29 cellular contexts compared by ENCODE assay signal in genomic region chr11:117075186-117075585, GRCh38. TPM values are rescaled to one million over a fixed set of nuclear protein-coding genes. Genes with fewer than 3 reads are reported as not detected.
DNase-seq lines count a peak whose midpoint lies in the region; ATAC-seq and TF ChIP-seq lines count a peak whose summit lies in the region.
"Had no signal": no experiment of that assay in that cellular context is flagged by ENCODE, and none has a peak within 500 bp of the region (broad histone marks: within the 10 kb centered on the region; RNA-seq: fewer than 3 reads in every experiment).

No MANE protein-coding gene starts in this region.

- ATAC-seq in SK-N-SH treated with all-trans-retinoic acid at 6 μM for 48 hours = no peak
- no peak for ATAC-seq in stimulated activated naive B cell treated with anti-CD40 and anti-IgM and Interleukin-4, amounts not matched to agents 10 μg/mL and 1 μg/mL and 100 μg/mL, for 72 hours (replicated peaks)
- ATAC-seq in activated CD8-positive, alpha-beta T cell treated with anti-CD3 and anti-CD28 coated beads for 36 hours = no peak
- ATAC-seq: gastroesophageal sphincter; GM23338; left lobe of liver; stimulated activated memory B cell treated with anti-CD40 and anti-IgM and Interleukin-4, amounts not matched to agents 10 μg/mL and 1 μg/mL and 100 μg/mL, for 72 hours had no signal

- H3K4me1 ChIP-seq in Caco-2 = peaks cover 67% of the 10 kb centered on the region

- intact Hi-C loops in Caco-2 (cut with micrococcal nuclease; ENCODE audit: unreplicated experiment) = no loop called here
- intact Hi-C loops in activated CD8-positive, alpha-beta T cell treated with anti-CD3 and anti-CD28 coated beads for 36 hours (cut with micrococcal nuclease) = no loop called here

- H3K4me1 Mint-ChIP-seq in Caco-2 (ENCODE audit: low read depth, unreplicated experiment) = peaks cover 45% of the 10 kb centered on the region
- H3K4me1 Mint-ChIP-seq in stimulated activated naive B cell treated with anti-CD40 and anti-IgM and Interleukin-4, amounts not matched to agents 10 μg/mL and 1 μg/mL and 100 μg/mL, for 72 hours = peaks cover 30 to 65% of the 10 kb centered on the region in 2 donors
- peaks cover 56% of the 10 kb centered on the region for H3K4me1 Mint-ChIP-seq in activated CD8-positive, alpha-beta T cell treated with anti-CD3 and anti-CD28 coated beads for 36 hours (ENCODE audit: low read depth)

- H3K9me3 Mint-ChIP-seq in Caco-2 (ENCODE audit: unreplicated experiment) = no peaks in the 10 kb centered on the region
- H3K9me3 Mint-ChIP-seq in stimulated activated naive B cell treated with anti-CD40 and anti-IgM and Interleukin-4, amounts not matched to agents 10 μg/mL and 1 μg/mL and 100 μg/mL, for 72 hours = no peaks in the 10 kb centered on the region
- no peaks in the 10 kb centered on the region for H3K9me3 Mint-ChIP-seq in activated CD8-positive, alpha-beta T cell treated with anti-CD3 and anti-CD28 coated beads for 36 hours
- H3K9me3 Mint-ChIP-seq: activated naive CD4-positive, alpha-beta T cell treated with anti-CD3 and anti-CD28 coated beads, Interleukin-2, amount 50 U/mL, for 24 hours; GM23338; immature natural killer cell; stimulated activated memory B cell treated with anti-CD40 and anti-IgM and Interleukin-4, amounts not matched to agents 10 μg/mL and 1 μg/mL and 100 μg/mL, for 72 hours had no signal

- POLR2A ChIA-PET in Caco-2 (lab: Charles Lee) = interaction anchor here (0.6 kb wide), 1 partner anchor 22 kb away, joined by 4 read pairs; no protein-coding TSS in a partner anchor
- POLR2A ChIA-PET in activated CD8-positive, alpha-beta T cell treated with anti-CD3 and anti-CD28 coated beads for 36 hours (lab: Charles Lee) = interaction anchor here (0.5 to 3.0 kb wide), 3 partner anchors 11 to 149 kb away, joined by 3 to 16 read pairs (median 9); no protein-coding TSS in a partner anchor

- H3K27me3 Mint-ChIP-seq in Caco-2 (ENCODE audit: insufficient read depth, unreplicated experiment) = no peaks in the 10 kb centered on the region
- no peaks in the 10 kb centered on the region for H3K27me3 Mint-ChIP-seq in stimulated activated naive B cell treated with anti-CD40 and anti-IgM and Interleukin-4, amounts not matched to agents 10 μg/mL and 1 μg/mL and 100 μg/mL, for 72 hours
- H3K27me3 Mint-ChIP-seq in activated CD8-positive, alpha-beta T cell treated with anti-CD3 and anti-CD28 coated beads for 36 hours = no peaks in the 10 kb centered on the region
- H3K27me3 Mint-ChIP-seq: activated naive CD4-positive, alpha-beta T cell treated with anti-CD3 and anti-CD28 coated beads, Interleukin-2, amount 50 U/mL, for 24 hours; stimulated activated memory B cell treated with anti-CD40 and anti-IgM and Interleukin-4, amounts not matched to agents 10 μg/mL and 1 μg/mL and 100 μg/mL, for 72 hours had no signal

- no peaks in the 10 kb centered on the region for H3K27me3 ChIP-seq in Caco-2 (replicated peaks; ENCODE audit: control insufficient read depth, insufficient read depth, low read length)
- H3K27me3 ChIP-seq: cardiac muscle cell, gastroesophageal sphincter, sigmoid colon, testis, uterus had no signal

- DNase-seq in Caco-2 (no peak), HT1080 (ENCODE audit: low read depth) (peak; percentile 52), amniotic epithelial cell (ENCODE audit: low read depth) (peak; percentile 13), kidney tubule cell (ENCODE audit: low spot score) (peak; percentile 77), H4 (ENCODE audit: low spot score) (no peak)
- DNase-seq in stimulated activated naive B cell treated with anti-CD40 and anti-IgM and Interleukin-4, amounts not matched to agents 10 μg/mL and 1 μg/mL and 100 μg/mL, for 72 hours = no peak
- no peak for DNase-seq in activated CD8-positive, alpha-beta T cell treated with anti-CD3 and anti-CD28 coated beads for 36 hours
- DNase-seq: activated CD4-positive, CD25-positive, alpha-beta regulatory T cell; anterior cingulate cortex; cortex of kidney; hypothalamus; immature natural killer cell; NCI-H1436 treated with DMSO at 0.1 percent for 48 hours; NCI-H446; NCI-H82; nucleus accumbens; sigmoid colon; stimulated activated CD4-positive, alpha-beta T cell treated with anti-CD3 and anti-CD28 coated beads, Interleukin-4, amount 100 ng/mL, for 24 hours; T1000; testis; uterus had no signal

- H3K36me3 ChIP-seq in Caco-2 (ENCODE audit: control insufficient read depth, insufficient read depth, low read length) = no peaks in the 10 kb centered on the region
- H3K36me3 ChIP-seq: cardiac muscle cell, gastroesophageal sphincter, prostate gland, sigmoid colon, uterus had no signal

- no peaks in the 10 kb centered on the region for H3K9me3 ChIP-seq in Caco-2
- H3K9me3 ChIP-seq: gastroesophageal sphincter, prostate gland, sigmoid colon, testis, uterus had no signal

- peak overlapping the region; percentile 9 for H3K27ac Mint-ChIP-seq in Caco-2 (ENCODE audit: unreplicated experiment)
- H3K27ac Mint-ChIP-seq in stimulated activated naive B cell treated with anti-CD40 and anti-IgM and Interleukin-4, amounts not matched to agents 10 μg/mL and 1 μg/mL and 100 μg/mL, for 72 hours = no peak overlapping the region
- no peak overlapping the region for H3K27ac Mint-ChIP-seq in activated CD8-positive, alpha-beta T cell treated with anti-CD3 and anti-CD28 coated beads for 36 hours
- H3K27ac Mint-ChIP-seq: activated naive CD4-positive, alpha-beta T cell treated with anti-CD3 and anti-CD28 coated beads, Interleukin-2, amount 50 U/mL, for 24 hours; GM23338; stimulated activated memory B cell treated with anti-CD40 and anti-IgM and Interleukin-4, amounts not matched to agents 10 μg/mL and 1 μg/mL and 100 μg/mL, for 72 hours had no signal

- CTCF ChIA-PET in Caco-2 (lab: Charles Lee) = no interaction called here
- CTCF ChIA-PET in activated CD8-positive, alpha-beta T cell treated with anti-CD3 and anti-CD28 coated beads for 36 hours (lab: Charles Lee) = interaction anchor here (1.1 to 3.0 kb wide), 3 partner anchors 23 to 195 kb away, joined by 3 to 9 read pairs (median 5); no protein-coding TSS in a partner anchor

- BruUV-seq in Caco-2 (replicated peaks; lab: Mats Ljungman, UMichigan) = no TSS peak

- H3K4me3 ChIP-seq in Caco-2 (ENCODE audit: low read depth, low read length) = no peak overlapping the region
- H3K4me3 ChIP-seq: cardiac muscle cell, gastroesophageal sphincter, GM23338, prostate gland, sigmoid colon, testis, uterus had no signal

- no peak overlapping the region for H3K4me3 Mint-ChIP-seq in Caco-2 (ENCODE audit: unreplicated experiment)
- no peak overlapping the region for H3K4me3 Mint-ChIP-seq in stimulated activated naive B cell treated with anti-CD40 and anti-IgM and Interleukin-4, amounts not matched to agents 10 μg/mL and 1 μg/mL and 100 μg/mL, for 72 hours
- H3K4me3 Mint-ChIP-seq in activated CD8-positive, alpha-beta T cell treated with anti-CD3 and anti-CD28 coated beads for 36 hours = no peak overlapping the region
- H3K4me3 Mint-ChIP-seq: activated naive CD4-positive, alpha-beta T cell treated with anti-CD3 and anti-CD28 coated beads, Interleukin-2, amount 50 U/mL, for 24 hours; GM23338; stimulated activated memory B cell treated with anti-CD40 and anti-IgM and Interleukin-4, amounts not matched to agents 10 μg/mL and 1 μg/mL and 100 μg/mL, for 72 hours had no signal

- H3K36me3 Mint-ChIP-seq in Caco-2 (ENCODE audit: insufficient read depth, unreplicated experiment) = no peaks in the 10 kb centered on the region
- peaks cover 0 to 10% of the 10 kb centered on the region in 2 donors for H3K36me3 Mint-ChIP-seq in stimulated activated naive B cell treated with anti-CD40 and anti-IgM and Interleukin-4, amounts not matched to agents 10 μg/mL and 1 μg/mL and 100 μg/mL, for 72 hours
- H3K36me3 Mint-ChIP-seq in activated CD8-positive, alpha-beta T cell treated with anti-CD3 and anti-CD28 coated beads for 36 hours (ENCODE audit: low read depth) = peaks cover 3% of the 10 kb centered on the region
- H3K36me3 Mint-ChIP-seq: immature natural killer cell; stimulated activated memory B cell treated with anti-CD40 and anti-IgM and Interleukin-4, amounts not matched to agents 10 μg/mL and 1 μg/mL and 100 μg/mL, for 72 hours had no signal

- TF ChIP-seq CTCF in Caco-2 (IDR thresholded peaks at IDR 0.05; ENCODE audit: insufficient read depth in 1 of 2, low read depth in 1 of 2, low read length in 1 of 2, severe bottlenecking in 1 of 2, unreplicated experiment in 1 of 2) = no peak
- TF ChIP-seq CTCF in activated CD8-positive, alpha-beta T cell treated with anti-CD3 and anti-CD28 coated beads for 36 hours (IDR thresholded peaks at IDR 0.05) = no peak

TF ChIP-seq in SK-N-SH treated with all-trans-retinoic acid at 6 μM for 48 hours, 23 proteins besides CTCF, POLR2A, EP300 and RAD21:
- TF ChIP-seq ZNF70 (CRISPR knock-in tag; IDR thresholded peaks at IDR 0.05) = no peak
- no peak for TF ChIP-seq GLIS3 (CRISPR knock-in tag; IDR thresholded peaks at IDR 0.05)
- no peak for TF ChIP-seq ZNF565 (CRISPR knock-in tag; conservative IDR thresholded peaks at IDR 0.05; ENCODE audit: low read depth)
- no peak for TF ChIP-seq CSDC2 (CRISPR knock-in tag; IDR thresholded peaks at IDR 0.05)
- TF ChIP-seq BACH2 (CRISPR knock-in tag; IDR thresholded peaks at IDR 0.05; ENCODE audit: borderline replicate concordance) = no peak
- no peak for TF ChIP-seq ZC3H10 (CRISPR knock-in tag; IDR thresholded peaks at IDR 0.05)
- TF ChIP-seq ZFP30 (CRISPR knock-in tag; IDR thresholded peaks at IDR 0.05) = no peak
- no peak for TF ChIP-seq RARB (CRISPR knock-in tag; IDR thresholded peaks at IDR 0.05)
- no peak for TF ChIP-seq ZNF8 (CRISPR knock-in tag; IDR thresholded peaks at IDR 0.05)
- no peak for TF ChIP-seq CSRNP3 (CRISPR knock-in tag; IDR thresholded peaks at IDR 0.05)
- no peak for TF ChIP-seq ISL1 (CRISPR knock-in tag; IDR thresholded peaks at IDR 0.05)

RNA-seq across cellular contexts. Expression of gene SIK3, which starts 23.0 kb away (rescaled TPM):
- total RNA-seq in Caco-2 (2022) = 65.7 and 69.4 TPM in 2 replicates
- total RNA-seq in HT1080 (2014; rRNA removed; shearing (Covaris generic)) = 14.3 and 15.2 TPM in 2 replicates
- 13.3 and 15.2 TPM in 2 replicates for polyA plus RNA-seq in HT1080 (2015; cell fraction: cytosol; rRNA removed)
- polyA plus RNA-seq in HT1080 (2015; cell fraction: nucleus; rRNA removed) = 25.8 and 28.9 TPM in 2 replicates
- total RNA-seq in H4 (2014; rRNA removed; shearing (Covaris generic)) = 7.7 and 7.8 TPM in 2 replicates
- total RNA-seq in activated CD8-positive, alpha-beta T cell treated with anti-CD3 and anti-CD28 coated beads for 36 hours = 10 to 100 TPM; 18.7 to 24.1 TPM

Comparison
In these comparisons a context has a peak if more than half of its experiments do, and no peak if none do; other contexts are left out.
1. DNase-seq: peak in HT1080 (single experiment), amniotic epithelial cell (single experiment) and kidney tubule cell (single experiment); none in Caco-2 (0 of 2), H4 (single experiment), stimulated activated naive B cell treated with anti-CD40 and anti-IgM and Interleukin-4, amounts not matched to agents 10 μg/mL and 1 μg/mL and 100 μg/mL, for 72 hours (single experiment) and activated CD8-positive, alpha-beta T cell treated with anti-CD3 and anti-CD28 coated beads for 36 hours (single experiment).